ENCODE assay signal across 13 cellular contexts in genomic region chr19:54493056-54493455, GRCh38. TPM values are rescaled to one million over a fixed set of nuclear protein-coding genes. Genes with fewer than 3 reads are reported as not detected.
DNase-seq lines count a peak whose midpoint lies in the region; ATAC-seq and TF ChIP-seq lines count a peak whose summit lies in the region.
"Not testable (repeated sequence)": the region's sequence is repeated elsewhere in the genome, so short reads cannot be mapped to it uniquely, and the experiment has no call there.
"Had no signal": no experiment of that assay in that cellular context is flagged by ENCODE, and none has a peak within 500 bp of the region (broad histone marks: within the 10 kb centered on the region; RNA-seq: fewer than 3 reads in every experiment).

No MANE protein-coding gene starts in this region.

- H3K36me3 Mint-ChIP-seq in activated CD4-positive, alpha-beta memory T cell treated with anti-CD3 and anti-CD28 coated beads for 36 hours = not testable (repeated sequence)
- H3K36me3 Mint-ChIP-seq in endothelial cell (ENCODE audit: low read depth, unreplicated experiment) = peaks cover 12% of the 10 kb centered on the region

- not testable (repeated sequence) for H3K4me1 Mint-ChIP-seq in activated CD4-positive, alpha-beta memory T cell treated with anti-CD3 and anti-CD28 coated beads for 36 hours (ENCODE audit: low read depth); endothelial cell (ENCODE audit: unreplicated experiment)

- peaks cover 22% of the 10 kb centered on the region for H3K27me3 Mint-ChIP-seq in activated CD4-positive, alpha-beta memory T cell treated with anti-CD3 and anti-CD28 coated beads for 36 hours
- H3K27me3 Mint-ChIP-seq in endothelial cell (ENCODE audit: unreplicated experiment) = not testable (repeated sequence)

- H3K9me3 ChIP-seq in DND-41 (ENCODE audit: insufficient read depth, low read length, severe bottlenecking); KOPT-K1 (ENCODE audit: insufficient read depth, low read length, poor library complexity, severe bottlenecking): not testable (repeated sequence)

- not testable (repeated sequence) for H3K27ac Mint-ChIP-seq in activated CD4-positive, alpha-beta memory T cell treated with anti-CD3 and anti-CD28 coated beads for 36 hours
- H3K27ac Mint-ChIP-seq in endothelial cell (ENCODE audit: unreplicated experiment) = peak overlapping the region; percentile 36

- H2AFZ ChIP-seq in DND-41 (ENCODE audit: low read depth, low read length) = not testable (repeated sequence)

- peak overlapping the region; percentile 8 for H3K4me3 Mint-ChIP-seq in activated CD4-positive, alpha-beta memory T cell treated with anti-CD3 and anti-CD28 coated beads for 36 hours
- not testable (repeated sequence) for H3K4me3 Mint-ChIP-seq in endothelial cell (ENCODE audit: unreplicated experiment)

- H3K4me2 ChIP-seq in DND-41 (ENCODE audit: insufficient read depth, low read length) = not testable (repeated sequence)

- H3K27ac ChIP-seq in DND-41 (ENCODE audit: low read length) (peak overlapping the region; percentile 65), KOPT-K1 (ENCODE audit: low read depth, low read length, poor library complexity, severe bottlenecking) (peak overlapping the region; percentile 55)

- ATAC-seq in DND-41 (ENCODE audit: insufficient read depth, low read depth) = not testable (repeated sequence)

- intact Hi-C loops in activated CD4-positive, alpha-beta memory T cell treated with anti-CD3 and anti-CD28 coated beads for 36 hours (cut with micrococcal nuclease); posterior vena cava (cut with DNase I): not testable (repeated sequence)

- H3K36me3 ChIP-seq in DND-41 (ENCODE audit: insufficient read depth, low read length); KOPT-K1 (ENCODE audit: insufficient read depth, low read length): not testable (repeated sequence)

- not testable (repeated sequence) for TF ChIP-seq CTCF in DND-41 (IDR thresholded peaks at IDR 0.05; ENCODE audit: borderline replicate concordance, extremely low read depth, low read length, poor library complexity, severe bottlenecking); endothelial cell (IDR thresholded peaks at IDR 0.05; ENCODE audit: unreplicated experiment)

- POLR2A ChIA-PET in activated CD4-positive, alpha-beta memory T cell treated with anti-CD3 and anti-CD28 coated beads for 36 hours (lab: Charles Lee) = not testable (repeated sequence)

- H3K9me3 Mint-ChIP-seq in activated CD4-positive, alpha-beta memory T cell treated with anti-CD3 and anti-CD28 coated beads for 36 hours = not testable (repeated sequence)
- H3K9me3 Mint-ChIP-seq in endothelial cell (ENCODE audit: unreplicated experiment) = peaks cover 17% of the 10 kb centered on the region

- H3K9ac ChIP-seq in DND-41 (ENCODE audit: low read depth, low read length) = peak overlapping the region; percentile 41

- CTCF ChIA-PET in activated CD4-positive, alpha-beta memory T cell treated with anti-CD3 and anti-CD28 coated beads for 36 hours (lab: Charles Lee) = not testable (repeated sequence)

- DNase-seq in DND-41; activated CD4-positive, alpha-beta memory T cell treated with anti-CD3 and anti-CD28 coated beads for 36 hours; endothelial cell (ENCODE audit: low spot score): not testable (repeated sequence)
- DNase-seq in posterior vena cava (ENCODE audit: low spot score) = peak; percentile 56

- H4K20me1 ChIP-seq in DND-41 (ENCODE audit: insufficient read depth, low read length) = not testable (repeated sequence)

- not testable (repeated sequence) for H3K27me3 ChIP-seq in DND-41 (ENCODE audit: insufficient read depth, low read length, poor library complexity)

- H3K4me3 ChIP-seq in DND-41 (ENCODE audit: low read depth in 1 of 2, low read length in 2 of 2) = peak overlapping the region in 1 of 2 experiments; percentile 40; a peak in 2 of 4 replicates

- H3K4me1 ChIP-seq in DND-41 (ENCODE audit: insufficient read depth, low read length) = peaks cover 11% of the 10 kb centered on the region

- not testable (repeated sequence) for H3K79me2 ChIP-seq in DND-41 (ENCODE audit: insufficient read depth, low read length)

RNA-seq across cellular contexts. Expression of gene LAIR2, which starts 9.6 kb away (rescaled TPM):
- not detected for total RNA-seq in activated CD4-positive, alpha-beta memory T cell treated with anti-CD3 and anti-CD28 coated beads for 36 hours
- total RNA-seq in endothelial cell (ENCODE audit: unreplicated experiment) (not detected), posterior vena cava (not detected)
- total RNA-seq: A673; Caco-2; Calu3; CD8-positive, alpha-beta T cell; Daoy; G401; GM12878 had no signal

RNA-seq across cellular contexts. Expression of gene CDC42EP5, which starts 20.0 kb away (rescaled TPM):
- not detected for total RNA-seq in activated CD4-positive, alpha-beta memory T cell treated with anti-CD3 and anti-CD28 coated beads for 36 hours
- total RNA-seq in endothelial cell (ENCODE audit: unreplicated experiment) = 21.4 TPM
- 10 to 100 TPM; 24.8 to 25.7 TPM for total RNA-seq in posterior vena cava
- total RNA-seq: CD4-positive, alpha-beta T cell; CD8-positive, alpha-beta T cell had no signal

RNA-seq across cellular contexts. Expression of gene LENG9, which starts 29.5 kb away (rescaled TPM):
- 1 to 10 TPM; 5.3 to 5.6 TPM for total RNA-seq in activated CD4-positive, alpha-beta memory T cell treated with anti-CD3 and anti-CD28 coated beads for 36 hours
- total RNA-seq in endothelial cell (ENCODE audit: unreplicated experiment) (3.4 TPM), posterior vena cava (1 to 10 TPM; 4.2 to 5.1 TPM)

RNA-seq across cellular contexts. Expression of gene LENG8, which starts 44.1 kb away (rescaled TPM):
- 100 to 1,000 TPM; 163 to 176 TPM for total RNA-seq in activated CD4-positive, alpha-beta memory T cell treated with anti-CD3 and anti-CD28 coated beads for 36 hours
- 162 TPM for total RNA-seq in endothelial cell (ENCODE audit: unreplicated experiment)
- 100 to 1,000 TPM; 113 to 140 TPM for total RNA-seq in posterior vena cava

Comparison
In these comparisons a context has a peak if more than half of its experiments do, and no peak if none do; other contexts are left out.
1. RNA of gene CDC42EP5, which starts 20.0 kb away (total RNA-seq): 24.8 to 25.7 TPM in posterior vena cava and 21.4 TPM in endothelial cell (single experiment); not detected in activated CD4-positive, alpha-beta memory T cell treated with anti-CD3 and anti-CD28 coated beads for 36 hours; every median in the first group is over 10 times any median in the second.